8 cellular contexts compared by ENCODE assay signal in genomic region chr11:111765984-111766833, GRCh38. TPM values are rescaled to one million over a fixed set of nuclear protein-coding genes. Genes with fewer than 3 reads are reported as not detected.
DNase-seq lines count a peak whose midpoint lies in the region; ATAC-seq, FAIRE-seq and TF ChIP-seq lines count a peak whose summit lies in the region.

PPP2R1B (minus strand) TSS chr11:111766389; CDS start chr11:111766361, 28 bp downstream.

- peak within 1 kb of the TSS; percentile 97 for H3K27ac Mint-ChIP-seq in T-helper 17 cell

- H3K27me3 ChIP-seq in psoas muscle (ENCODE audit: insufficient read depth in 3 of 3, low read length in 2 of 3), result no peaks in the 10 kb centered on the region

- intact Hi-C loops in left ventricle myocardium superior (cut with micrococcal nuclease) (loop anchor here (10.0 kb wide), 1 partner anchor 79 kb away; no protein-coding TSS in a partner anchor), psoas muscle (cut with DNase I) (no loop called here)

- peak; percentile 77; the same call in 1 of the 2 replicates for TF ChIP-seq POLR2A in GM12892 (IDR thresholded peaks at IDR 0.05; ENCODE audit: low read depth, low read length)

- DNase-seq in GM12892 (ENCODE audit: insufficient read length), result peak; percentile 92
- DNase-seq in NCI-H1417 (lab: John Stamatoyannopoulos, UW), result peak; percentile 74 to 93 (median 91)
- DNase-seq in T-helper 17 cell, result peak; percentile 51 to 70 (median 66)
- peak; percentile 35 to 91 (median 82) for DNase-seq in amygdala (lab: John Stamatoyannopoulos, UW)
- DNase-seq in left ventricle myocardium superior, result peak; percentile 81
- peak; percentile 74 to 88 for DNase-seq in psoas muscle
- peak; percentile 98 for DNase-seq in urothelium cell line (ENCODE audit: low spot score)

- peaks cover 13% of the 10 kb centered on the region for H3K36me3 Mint-ChIP-seq in T-helper 17 cell (ENCODE audit: low read depth)

- FAIRE-seq in GM12892 (lab: Jason Lieb, UNC) (peak; percentile 96), urothelium cell line (lab: Jason Lieb, UNC) (no peak)

- peak within 1 kb of the TSS; percentile 97 for H3K4me3 ChIP-seq in psoas muscle

- H3K4me1 Mint-ChIP-seq in T-helper 17 cell, result peaks cover 29% of the 10 kb centered on the region

- peaks cover 3 to 39% of the 10 kb centered on the region in 2 donors for H3K36me3 ChIP-seq in psoas muscle (ENCODE audit: insufficient read depth in 1 of 2, low read depth in 1 of 2)

- H3K4me3 Mint-ChIP-seq in T-helper 17 cell, result peak within 1 kb of the TSS; percentile 99

- ATAC-seq in HG02759 (IDR thresholded peaks at IDR 0.05; ENCODE audit: unreplicated experiment) (peak; percentile 92), T-helper 17 cell (peak; percentile 98), left ventricle myocardium superior (peak; percentile 99), psoas muscle (peak; percentile 95 to 98 (median 96))

- H3K27ac ChIP-seq in psoas muscle, result peak within 1 kb of the TSS; percentile 86

- peaks cover 18% of the 10 kb centered on the region for H3K4me1 ChIP-seq in psoas muscle

- no peaks in the 10 kb centered on the region for H3K27me3 Mint-ChIP-seq in T-helper 17 cell

- H3K9me3 ChIP-seq in T-helper 17 cell (ENCODE audit: control insufficient read depth, low read length, poor library complexity, severe bottlenecking), result no peaks in the 10 kb centered on the region
- no peaks in the 10 kb centered on the region for H3K9me3 ChIP-seq in psoas muscle

- TF ChIP-seq CTCF in psoas muscle (IDR thresholded peaks at IDR 0.05), result no peak

- 0% methylated on average over 56 to 61 of the region's 61 CpGs for WGBS in psoas muscle, 3 donors

RNA-seq across cellular contexts. Expression of gene PPP2R1B, which starts in this region (rescaled TPM):
- 16.8 TPM for polyA plus RNA-seq in GM12892 (2012; ENCODE audit: missing spikeins)
- total RNA-seq in T-helper 17 cell (10 to 100 TPM; 26.4 to 32.0 TPM), left ventricle myocardium superior (7.4 TPM), psoas muscle (10 to 100 TPM in 3 of 4 donors, 1 to 10 TPM in 1; 8.1 to 18.8 (median 14.0) TPM)
- 10 to 100 TPM in 1 of 3 donors, 1 to 10 TPM in 2; 6.6 to 10.7 (median 8.7) TPM for polyA plus RNA-seq in psoas muscle

Comparison
In these comparisons a context has a peak if more than half of its experiments do, and no peak if none do; other contexts are left out.
1. Peak in every context shown above with its lines: DNase-seq, ATAC-seq, H3K4me3 ChIP-seq and H3K27ac ChIP-seq.